ENCODE assay signal across 9 cellular contexts in genomic region chr6:39227476-39227875, GRCh38. TPM values are rescaled to one million over a fixed set of nuclear protein-coding genes. Genes with fewer than 3 reads are reported as not detected.
DNase-seq lines count a peak whose midpoint lies in the region; ATAC-seq and TF ChIP-seq lines count a peak whose summit lies in the region.
"Had no signal": no experiment of that assay in that cellular context is flagged by ENCODE, and none has a peak within 500 bp of the region (broad histone marks: within the 10 kb centered on the region; RNA-seq: fewer than 3 reads in every experiment).

No MANE protein-coding gene starts in this region.

- peaks cover 62% of the 10 kb centered on the region for H3K4me1 Mint-ChIP-seq in stimulated activated naive CD8-positive, alpha-beta T cell treated with anti-CD3 and anti-CD28 coated beads, Interleukin-15, Interleukin-2, amounts not matched to agents 100 ng/mL and 50 ng/mL, for 24 hours (ENCODE audit: low read depth)

- peak overlapping the region in 3 of 4 donors; percentile 61 to 84 (median 72) for H3K27ac ChIP-seq in body of pancreas

- peaks cover 28% of the 10 kb centered on the region for H3K4me1 ChIP-seq in body of pancreas
- peaks cover 38% of the 10 kb centered on the region for H3K4me1 ChIP-seq in mucosa of stomach (ENCODE audit: control insufficient read depth, insufficient read depth, low read length)

- peak overlapping the region; percentile 81 for H3K9ac ChIP-seq in mucosa of stomach (ENCODE audit: low read length)

- no peak for TF ChIP-seq POLR2A in body of pancreas (IDR thresholded peaks at IDR 0.05)

- peak overlapping the region; percentile 79 for H3K27ac Mint-ChIP-seq in stimulated activated naive CD8-positive, alpha-beta T cell treated with anti-CD3 and anti-CD28 coated beads, Interleukin-15, Interleukin-2, amounts not matched to agents 100 ng/mL and 50 ng/mL, for 24 hours
- H3K27ac Mint-ChIP-seq: IgD-negative memory B cell had no signal

- ATAC-seq in stimulated activated naive CD8-positive, alpha-beta T cell treated with anti-CD3 and anti-CD28 coated beads, Interleukin-15, Interleukin-2, amounts not matched to agents 100 U/mL and 50 U/mL, for 24 hours: no peak
- ATAC-seq in body of pancreas (no peak), HG03342 (IDR thresholded peaks at IDR 0.05; ENCODE audit: unreplicated experiment) (no peak)

- peaks cover 51% of the 10 kb centered on the region for H3K36me3 Mint-ChIP-seq in stimulated activated naive CD8-positive, alpha-beta T cell treated with anti-CD3 and anti-CD28 coated beads, Interleukin-15, Interleukin-2, amounts not matched to agents 100 ng/mL and 50 ng/mL, for 24 hours (ENCODE audit: low read depth)
- H3K36me3 Mint-ChIP-seq: IgD-negative memory B cell had no signal

- H3K9me3 ChIP-seq in body of pancreas (no peaks in the 10 kb centered on the region), mucosa of stomach (ENCODE audit: control insufficient read depth, low read length) (no peaks in the 10 kb centered on the region)

- H3K4me3 Mint-ChIP-seq in stimulated activated naive CD8-positive, alpha-beta T cell treated with anti-CD3 and anti-CD28 coated beads, Interleukin-15, Interleukin-2, amounts not matched to agents 100 ng/mL and 50 ng/mL, for 24 hours: peak overlapping the region; percentile 90

- peaks cover 5% of the 10 kb centered on the region for H3K27me3 Mint-ChIP-seq in stimulated activated naive CD8-positive, alpha-beta T cell treated with anti-CD3 and anti-CD28 coated beads, Interleukin-15, Interleukin-2, amounts not matched to agents 100 ng/mL and 50 ng/mL, for 24 hours

- H3K9me3 Mint-ChIP-seq in stimulated activated naive CD8-positive, alpha-beta T cell treated with anti-CD3 and anti-CD28 coated beads, Interleukin-15, Interleukin-2, amounts not matched to agents 100 ng/mL and 50 ng/mL, for 24 hours: no peaks in the 10 kb centered on the region

- no peaks in the 10 kb centered on the region for H3K27me3 ChIP-seq in body of pancreas
- H3K27me3 ChIP-seq in mucosa of stomach (ENCODE audit: control insufficient read depth, insufficient read depth, low read length): peaks cover 4% of the 10 kb centered on the region

- intact Hi-C loops in body of pancreas (cut with DNase I): no loop called here

- H3K4me3 ChIP-seq in body of pancreas: peak overlapping the region; percentile 56 to 68
- peak overlapping the region; percentile 53 for H3K4me3 ChIP-seq in mucosa of stomach (ENCODE audit: low read length)

- DNase-seq in stimulated activated naive CD8-positive, alpha-beta T cell treated with anti-CD3 and anti-CD28 coated beads, Interleukin-15, Interleukin-2, amounts not matched to agents 100 U/mL and 50 U/mL, for 24 hours: no peak
- no peak for DNase-seq in body of pancreas
- no peak for DNase-seq in iPS-NIHi7 (ENCODE audit: extremely low spot score)
- DNase-seq in COLO668 (lab: John Stamatoyannopoulos, UW; ENCODE audit: unreplicated experiment): no peak
- no peak for DNase-seq in DMS153 treated with DMSO at 0.1 percent for 48 hours (lab: John Stamatoyannopoulos, UW; ENCODE audit: unreplicated experiment)

- H3K36me3 ChIP-seq in body of pancreas (replicated peaks in 1 of 2; ENCODE audit: insufficient read depth in 1 of 2, low read depth in 2 of 2) (no peaks in the 10 kb centered on the region), mucosa of stomach (ENCODE audit: control insufficient read depth, insufficient read depth, low read length) (no peaks in the 10 kb centered on the region)

- WGBS in body of pancreas, 2 donors: 38 to 39% methylated on average over 9 of the region's 9 CpGs

- TF ChIP-seq CTCF in body of pancreas (IDR thresholded peaks at IDR 0.05): no peak

RNA-seq across cellular contexts. Expression of gene KCNK5, which starts 1.8 kb away (rescaled TPM):
- 10 to 100 TPM; 16.9 to 31.0 TPM for total RNA-seq in body of pancreas
